2 cellular contexts compared by ENCODE assay signal in genomic region chr11:813440-814096, GRCh38.
A peak's percentile ranks its signal among the peaks of the same experiment; 100 is the strongest.
TF ChIP-seq lines count a peak whose summit lies in the region.

No MANE protein-coding gene starts in this region.

TF ChIP-seq in GM23338, 12 proteins besides CTCF, POLR2A, EP300 and RAD21:
- TF ChIP-seq POLR2AphosphoS5 (IDR thresholded peaks at IDR 0.05; ENCODE audit: low read depth) (no peak; the same call in none of the 2 replicates), CREB1 (CRISPR knock-in tag; IDR thresholded peaks at IDR 0.05; ENCODE audit: low read depth) (no peak), NANOG (IDR thresholded peaks at IDR 0.05; ENCODE audit: borderline replicate concordance) (no peak), ZNF331 (CRISPR knock-in tag; IDR thresholded peaks at IDR 0.05; ENCODE audit: low read depth) (no peak), ZNF114 (CRISPR knock-in tag; IDR thresholded peaks at IDR 0.05) (no peak), ZNF462 (CRISPR knock-in tag; IDR thresholded peaks at IDR 0.05) (no peak), ETS1 (IDR thresholded peaks at IDR 0.05) (no peak), JUNB (IDR thresholded peaks at IDR 0.05; ENCODE audit: unreplicated experiment) (no peak), EZH2phosphoT487 (IDR thresholded peaks at IDR 0.05; ENCODE audit: unreplicated experiment) (no peak), STAT1 (IDR thresholded peaks at IDR 0.05; ENCODE audit: unreplicated experiment) (no peak), EZH2 (IDR thresholded peaks at IDR 0.05; ENCODE audit: low read depth, unreplicated experiment) (no peak)
- TF ChIP-seq, protein P1, sequence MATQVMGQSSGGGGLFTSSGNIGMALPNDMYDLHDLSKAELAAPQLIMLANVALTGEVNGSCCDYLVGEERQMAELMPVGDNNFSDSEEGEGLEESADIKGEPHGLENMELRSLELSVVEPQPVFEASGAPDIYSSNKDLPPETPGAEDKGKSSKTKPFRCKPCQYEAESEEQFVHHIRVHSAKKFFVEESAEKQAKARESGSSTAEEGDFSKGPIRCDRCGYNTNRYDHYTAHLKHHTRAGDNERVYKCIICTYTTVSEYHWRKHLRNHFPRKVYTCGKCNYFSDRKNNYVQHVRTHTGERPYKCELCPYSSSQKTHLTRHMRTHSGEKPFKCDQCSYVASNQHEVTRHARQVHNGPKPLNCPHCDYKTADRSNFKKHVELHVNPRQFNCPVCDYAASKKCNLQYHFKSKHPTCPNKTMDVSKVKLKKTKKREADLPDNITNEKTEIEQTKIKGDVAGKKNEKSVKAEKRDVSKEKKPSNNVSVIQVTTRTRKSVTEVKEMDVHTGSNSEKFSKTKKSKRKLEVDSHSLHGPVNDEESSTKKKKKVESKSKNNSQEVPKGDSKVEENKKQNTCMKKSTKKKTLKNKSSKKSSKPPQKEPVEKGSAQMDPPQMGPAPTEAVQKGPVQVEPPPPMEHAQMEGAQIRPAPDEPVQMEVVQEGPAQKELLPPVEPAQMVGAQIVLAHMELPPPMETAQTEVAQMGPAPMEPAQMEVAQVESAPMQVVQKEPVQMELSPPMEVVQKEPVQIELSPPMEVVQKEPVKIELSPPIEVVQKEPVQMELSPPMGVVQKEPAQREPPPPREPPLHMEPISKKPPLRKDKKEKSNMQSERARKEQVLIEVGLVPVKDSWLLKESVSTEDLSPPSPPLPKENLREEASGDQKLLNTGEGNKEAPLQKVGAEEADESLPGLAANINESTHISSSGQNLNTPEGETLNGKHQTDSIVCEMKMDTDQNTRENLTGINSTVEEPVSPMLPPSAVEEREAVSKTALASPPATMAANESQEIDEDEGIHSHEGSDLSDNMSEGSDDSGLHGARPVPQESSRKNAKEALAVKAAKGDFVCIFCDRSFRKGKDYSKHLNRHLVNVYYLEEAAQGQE (IDR thresholded peaks at IDR 0.05; ENCODE audit: unreplicated experiment), result no peak

TF ChIP-seq in SK-N-SH, 30 proteins besides CTCF, POLR2A, EP300 and RAD21:
- no peak for TF ChIP-seq NFIC (IDR thresholded peaks at IDR 0.05; ENCODE audit: borderline replicate concordance)
- no peak for TF ChIP-seq YY1 (IDR thresholded peaks at IDR 0.05; ENCODE audit: low read depth)
- TF ChIP-seq, protein P2, sequence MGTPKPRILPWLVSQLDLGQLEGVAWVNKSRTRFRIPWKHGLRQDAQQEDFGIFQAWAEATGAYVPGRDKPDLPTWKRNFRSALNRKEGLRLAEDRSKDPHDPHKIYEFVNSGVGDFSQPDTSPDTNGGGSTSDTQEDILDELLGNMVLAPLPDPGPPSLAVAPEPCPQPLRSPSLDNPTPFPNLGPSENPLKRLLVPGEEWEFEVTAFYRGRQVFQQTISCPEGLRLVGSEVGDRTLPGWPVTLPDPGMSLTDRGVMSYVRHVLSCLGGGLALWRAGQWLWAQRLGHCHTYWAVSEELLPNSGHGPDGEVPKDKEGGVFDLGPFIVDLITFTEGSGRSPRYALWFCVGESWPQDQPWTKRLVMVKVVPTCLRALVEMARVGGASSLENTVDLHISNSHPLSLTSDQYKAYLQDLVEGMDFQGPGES (IDR thresholded peaks at IDR 0.05; ENCODE audit: low read depth, low read length), result no peak
- no peak for TF ChIP-seq RCOR1 (IDR thresholded peaks at IDR 0.05; ENCODE audit: low read length)
- no peak for TF ChIP-seq GATA2 (CRISPR knock-in tag; IDR thresholded peaks at IDR 0.05)
- TF ChIP-seq SIN3A (IDR thresholded peaks at IDR 0.05; ENCODE audit: borderline replicate concordance, low read depth, low read length), result peak; percentile 36; the same call in 1 of the 2 replicates
- TF ChIP-seq EZH2phosphoT487 (IDR thresholded peaks at IDR 0.05; ENCODE audit: borderline replicate concordance, low read depth), result no peak
